Comparison of ENCODE assay signal across 8 cellular contexts in the genomic region with DNA sequence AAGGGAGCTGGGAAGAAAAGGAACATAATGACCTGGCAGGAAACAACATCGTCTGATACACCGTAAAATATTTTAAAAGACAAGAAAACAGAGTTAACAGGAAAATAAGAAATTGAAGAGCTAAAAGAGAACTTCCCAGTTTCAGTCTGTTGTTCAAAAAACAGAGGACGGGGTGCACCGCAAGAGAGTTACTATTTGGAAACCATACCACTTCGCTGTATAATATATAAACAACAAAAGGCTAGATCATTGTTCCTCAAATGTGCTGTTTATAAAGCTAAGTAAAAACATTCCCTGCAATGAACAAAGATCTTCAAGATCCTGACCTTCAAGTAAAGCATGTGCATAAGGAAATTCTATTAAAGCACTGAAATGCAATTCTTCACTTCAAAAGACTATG. TPM values are rescaled to one million over a fixed set of nuclear protein-coding genes. Genes with fewer than 3 reads are reported as not detected.
A peak's percentile ranks its signal among the peaks of the same experiment; 100 is the strongest.
DNase-seq lines count a peak whose midpoint lies in the region; ATAC-seq and TF ChIP-seq lines count a peak whose summit lies in the region.

No MANE protein-coding gene starts in this region.

- H3K4me3 ChIP-seq in ACC112 (ENCODE audit: low read depth, low read length): peak overlapping the region; percentile 91
- peak overlapping the region; percentile 94 for H3K4me3 ChIP-seq in HUES6 (ENCODE audit: low read depth, low read length)
- H3K4me3 ChIP-seq in body of pancreas: peak overlapping the region in 1 of 2 donors; percentile 52
- peak overlapping the region; percentile 90 to 95 for H3K4me3 ChIP-seq in mucosa of rectum (ENCODE audit: low read length in 2 of 2)
- H3K4me3 ChIP-seq in lower leg skin (ENCODE audit: low read depth, poor library complexity, severe bottlenecking): no peak overlapping the region

- H3K36me3 ChIP-seq in ACC112 (ENCODE audit: insufficient read depth, low read length): peaks cover 3% of the 10 kb centered on the region; the same call in 1 of the 2 replicates
- H3K36me3 ChIP-seq in HUES6 (ENCODE audit: control insufficient read depth, insufficient read depth, low read length): peaks cover 3% of the 10 kb centered on the region; the same call in 1 of the 2 replicates
- H3K36me3 ChIP-seq in body of pancreas (replicated peaks in 1 of 2; ENCODE audit: insufficient read depth in 1 of 2, low read depth in 2 of 2): no peaks in the 10 kb centered on the region
- no peaks in the 10 kb centered on the region for H3K36me3 ChIP-seq in mucosa of rectum (ENCODE audit: control insufficient read depth in 2 of 2, insufficient read depth in 2 of 2, low read length in 2 of 2)

- peaks cover 87% of the 10 kb centered on the region for H3K79me2 ChIP-seq in ACC112 (ENCODE audit: control insufficient read depth, insufficient read depth, low read length, unreplicated experiment)

- no peak for ATAC-seq in body of pancreas
- no peak for ATAC-seq in HG02970 (IDR thresholded peaks at IDR 0.05; ENCODE audit: low FRiP score, unreplicated experiment)

- DNase-seq in body of pancreas: no peak
- DNase-seq in activated effector memory CD4-positive, alpha-beta T cell treated with anti-CD3 and anti-CD28 coated beads, Interleukin-2, amount 50 U/mL, for 16 hours: no peak
- no peak for DNase-seq in lower leg skin (ENCODE audit: low spot score in 2 of 2)
- DNase-seq in activated CD4-positive, alpha-beta T cell treated with anti-CD3 and anti-CD28 coated beads for 1 hour: no peak

- no peak overlapping the region for H2AFZ ChIP-seq in ACC112 (ENCODE audit: low read length, unreplicated experiment)

- WGBS in body of pancreas, 2 donors: 10 to 27% methylated on average over 5 of the region's 5 CpGs
- 15 to 21% methylated on average over 5 of the region's 5 CpGs for WGBS in lower leg skin, 2 donors

- H3K27ac ChIP-seq in ACC112 (ENCODE audit: low read depth, low read length) (peak overlapping the region; percentile 87; the same call in 1 of the 2 replicates), HUES6 (ENCODE audit: low read depth, low read length) (no peak overlapping the region), body of pancreas (peak overlapping the region in 3 of 4 donors; percentile 93 to 97 (median 94)), mucosa of rectum (ENCODE audit: low read depth in 2 of 2, low read length in 2 of 2) (peak overlapping the region; percentile 99)

- no peak for TF ChIP-seq POLR2A in body of pancreas (IDR thresholded peaks at IDR 0.05)
- no peak for TF ChIP-seq POLR2A in lower leg skin (IDR thresholded peaks at IDR 0.05)

- H3K9ac ChIP-seq in HUES6 (ENCODE audit: low read length) (peak overlapping the region; percentile 88), mucosa of rectum (ENCODE audit: low read depth in 1 of 2, low read length in 2 of 2) (peak overlapping the region; percentile 94 to 96)

- H3K9me3 ChIP-seq in HUES6 (ENCODE audit: control insufficient read depth, insufficient read depth, low read depth, low read length): no peaks in the 10 kb centered on the region
- H3K9me3 ChIP-seq in body of pancreas: no peaks in the 10 kb centered on the region
- no peaks in the 10 kb centered on the region for H3K9me3 ChIP-seq in mucosa of rectum (ENCODE audit: control insufficient read depth in 2 of 2, low read length in 2 of 2)

- no peaks in the 10 kb centered on the region for H3K27me3 ChIP-seq in ACC112 (ENCODE audit: insufficient read depth, low read length)
- no peaks in the 10 kb centered on the region for H3K27me3 ChIP-seq in HUES6 (ENCODE audit: control insufficient read depth, insufficient read depth, low read length)
- H3K27me3 ChIP-seq in body of pancreas: no peaks in the 10 kb centered on the region
- H3K27me3 ChIP-seq in mucosa of rectum (ENCODE audit: control insufficient read depth in 2 of 2, insufficient read depth in 2 of 2, low read length in 2 of 2): no peaks in the 10 kb centered on the region

- TF ChIP-seq CTCF in body of pancreas (IDR thresholded peaks at IDR 0.05) (no peak), lower leg skin (IDR thresholded peaks at IDR 0.05) (no peak)

- peaks cover 49% of the 10 kb centered on the region for H3K4me1 ChIP-seq in ACC112 (ENCODE audit: control insufficient read depth, insufficient read depth, low read length, unreplicated experiment)
- H3K4me1 ChIP-seq in HUES6 (ENCODE audit: control insufficient read depth, insufficient read depth, low read length): peaks cover 37% of the 10 kb centered on the region
- H3K4me1 ChIP-seq in body of pancreas: peaks cover 54% of the 10 kb centered on the region
- peaks cover 32 to 34% of the 10 kb centered on the region in 2 donors for H3K4me1 ChIP-seq in mucosa of rectum (ENCODE audit: control insufficient read depth in 2 of 2, insufficient read depth in 2 of 2, low read length in 2 of 2)

- intact Hi-C loops in body of pancreas (cut with DNase I) (no loop called here), lower leg skin (cut with DNase I; ENCODE audit: low total_unique reads) (no loop called here)

RNA-seq across cellular contexts. Expression of a gene that starts 2.1 kb away (rescaled TPM):
- 10 to 100 TPM; 11.2 to 15.6 TPM for total RNA-seq in body of pancreas
- 10 to 100 TPM; 31.0 to 42.4 (median 34.7) TPM for total RNA-seq in lower leg skin
